Comparison of ENCODE assay signal across 16 cellular contexts in genomic region chr13:97506511-97506910, GRCh38.
DNase-seq lines count a peak whose midpoint lies in the region; ATAC-seq and TF ChIP-seq lines count a peak whose summit lies in the region.
"Had no signal": no experiment of that assay in that cellular context is flagged by ENCODE, and none has a peak within 500 bp of the region (broad histone marks: within the 10 kb centered on the region; RNA-seq: fewer than 3 reads in every experiment).

No MANE protein-coding gene starts in this region.

- H3K4me3 ChIP-seq in HFF-Myc (replicated peaks; ENCODE audit: low read depth, low read length) (no peak overlapping the region), fibroblast of villous mesenchyme (ENCODE audit: low read depth, low read length) (no peak overlapping the region)
- H3K4me3 ChIP-seq: PC-9, tibial nerve had no signal

- DNase-seq in HFF-Myc (ENCODE audit: extremely low read depth, low read depth) (peak; percentile 14), SK-MEL-5 (ENCODE audit: low read depth, low spot score) (peak; percentile 89), fibroblast of villous mesenchyme (ENCODE audit: low read depth) (peak; percentile 91), putamen (ENCODE audit: low spot score) (peak; percentile 21), NCI-H2227 treated with DMSO at 0.1 percent for 48 hours (lab: John Stamatoyannopoulos, UW) (no peak)
- DNase-seq in effector CD8-positive, alpha-beta T cell (lab: John Stamatoyannopoulos, UW) = no peak
- DNase-seq in activated CD4-positive, alpha-beta T cell treated with anti-CD3 and anti-CD28 coated beads for 48 hours = no peak
- DNase-seq: activated CD4-positive, CD25-positive, alpha-beta regulatory T cell; activated naive CD8-positive, alpha-beta T cell treated with anti-CD3 and anti-CD28 coated beads for 36 hours; left ventricle myocardium superior; NCI-H510A; stimulated activated CD4-positive, alpha-beta T cell treated with anti-CD3 and anti-CD28 coated beads, Interleukin-2, amount 100 ng/mL, for 24 hours had no signal

- in situ Hi-C loops in SK-MEL-5 (cut with HindIII; ENCODE audit: low pct_unique_long_range_greater_than_20kb, low sequenced_read_pairs) = no loop called here

- TF ChIP-seq CTCF in HFF-Myc (IDR thresholded peaks at IDR 0.05; ENCODE audit: low read depth, low read length, missing control alignments) (no peak), fibroblast of villous mesenchyme (IDR thresholded peaks at IDR 0.05; ENCODE audit: insufficient read depth, low read depth, low read length) (no peak)

- ATAC-seq in GM19035 (IDR thresholded peaks at IDR 0.05; ENCODE audit: unreplicated experiment) = no peak
- ATAC-seq: left ventricle myocardium superior; natural killer cell treated with Interleukin-12 subunit alpha and Interleukin-12 subunit beta and Interleukin-15 and Interleukin-18, amount 100 ng/mL, for 72 hours had no signal

Comparison
In these comparisons a context has a peak if more than half of its experiments do, and no peak if none do; other contexts are left out.
1. DNase-seq: peak in HFF-Myc (single experiment), SK-MEL-5 (single experiment), fibroblast of villous mesenchyme (single experiment) and putamen (single experiment); none in effector CD8-positive, alpha-beta T cell (single experiment), NCI-H2227 treated with DMSO at 0.1 percent for 48 hours (single experiment) and activated CD4-positive, alpha-beta T cell treated with anti-CD3 and anti-CD28 coated beads for 48 hours (single experiment).